In genomic region chr17:74452841-74453661, GRCh38 we compare ENCODE assay signal across 9 cellular contexts. TPM values are rescaled to one million over a fixed set of nuclear protein-coding genes. Genes with fewer than 3 reads are reported as not detected.
DNase-seq lines count a peak whose midpoint lies in the region; ATAC-seq, FAIRE-seq and TF ChIP-seq lines count a peak whose summit lies in the region.
"Had no signal": no experiment of that assay in that cellular context is flagged by ENCODE, and none has a peak within 500 bp of the region (broad histone marks: within the 10 kb centered on the region; RNA-seq: fewer than 3 reads in every experiment).

No MANE protein-coding gene starts in this region.

- intact Hi-C loops in testis (cut with DNase I; ENCODE audit: low total_unique reads): no loop called here

- TF ChIP-seq RAD21 in liver (IDR thresholded peaks at IDR 0.05): peak in 1 of 2 donors; percentile 30

- peak overlapping the region; percentile 12 for H3K27ac Mint-ChIP-seq in astrocyte (ENCODE audit: unreplicated experiment)
- no peak overlapping the region for H3K27ac Mint-ChIP-seq in stimulated activated memory B cell treated with anti-CD40 and anti-IgM and Interleukin-4, amounts not matched to agents 10 μg/mL and 1 μg/mL and 100 μg/mL, for 72 hours

- FAIRE-seq in astrocyte (lab: Jason Lieb, UNC): no peak

- H3K4me1 Mint-ChIP-seq in astrocyte (ENCODE audit: low read depth, unreplicated experiment): peaks cover 4% of the 10 kb centered on the region
- peaks cover 31% of the 10 kb centered on the region for H3K4me1 Mint-ChIP-seq in stimulated activated memory B cell treated with anti-CD40 and anti-IgM and Interleukin-4, amounts not matched to agents 10 μg/mL and 1 μg/mL and 100 μg/mL, for 72 hours

- H3K27ac ChIP-seq in astrocyte (ENCODE audit: low read depth, low read length) (no peak overlapping the region), liver (ENCODE audit: low read depth in 1 of 2, low read length in 2 of 2) (peak overlapping the region; percentile 90 to 92), testis (peak overlapping the region; percentile 84 to 89)

- H3K27me3 ChIP-seq in astrocyte (ENCODE audit: insufficient read depth, low read length): peaks cover 9% of the 10 kb centered on the region
- H3K27me3 ChIP-seq in liver (ENCODE audit: control insufficient read depth in 4 of 4, insufficient read depth in 4 of 4, low read length in 3 of 4): no peaks in the 10 kb centered on the region
- H3K27me3 ChIP-seq in testis: no peaks in the 10 kb centered on the region

- no peaks in the 10 kb centered on the region for H3K79me2 ChIP-seq in astrocyte (ENCODE audit: insufficient read depth, low read length)

- TF ChIP-seq CTCF in astrocyte (IDR thresholded peaks at IDR 0.05; ENCODE audit: insufficient read depth, low read depth, low read length) (no peak), liver (IDR thresholded peaks at IDR 0.05; ENCODE audit: low read depth, low read length, missing input control) (no peak), testis (IDR thresholded peaks at IDR 0.05) (no peak)

- no peak overlapping the region for H3K9ac ChIP-seq in astrocyte (ENCODE audit: low read length)
- peak overlapping the region in 1 of 2 donors; percentile 85 for H3K9ac ChIP-seq in liver (ENCODE audit: low read depth in 1 of 2, low read length in 2 of 2)

- H3K4me1 ChIP-seq in astrocyte (ENCODE audit: insufficient read depth, low read length) (peaks cover 4% of the 10 kb centered on the region), liver (ENCODE audit: control insufficient read depth in 4 of 4, insufficient read depth in 4 of 4, low read length in 3 of 4) (peaks cover 14 to 72% (median 65%) of the 10 kb centered on the region in 4 donors), testis (peaks cover 38% of the 10 kb centered on the region)

- DNase-seq in NCI-H2196 treated with DMSO at 0.1 percent for 48 hours (lab: John Stamatoyannopoulos, UW; ENCODE audit: unreplicated experiment): peak; percentile 24
- no peak for DNase-seq in NCI-H2196 (lab: John Stamatoyannopoulos, UW; ENCODE audit: unreplicated experiment)
- DNase-seq in astrocyte (ENCODE audit: low read depth): no peak
- no peak for DNase-seq in testis
- DNase-seq in stimulated activated CD8-positive, alpha-beta memory T cell treated with anti-CD3 and anti-CD28 coated beads, Interleukin-4, amount 100 ng/mL, for 48 hours: no peak
- DNase-seq in EL: no peak

- no peaks in the 10 kb centered on the region for H4K20me1 ChIP-seq in astrocyte (ENCODE audit: insufficient read depth, low read length)

- H3K9me3 ChIP-seq in astrocyte (ENCODE audit: insufficient read depth, low read depth, low read length) (no peaks in the 10 kb centered on the region), liver (ENCODE audit: control insufficient read depth in 4 of 4, low read length in 3 of 4) (no peaks in the 10 kb centered on the region), testis (no peaks in the 10 kb centered on the region)

- ATAC-seq in stimulated activated memory B cell treated with anti-CD40 and anti-IgM and Interleukin-4, amounts not matched to agents 10 μg/mL and 1 μg/mL and 100 μg/mL, for 72 hours: no peak

- peak overlapping the region; percentile 70 for H3K4me3 Mint-ChIP-seq in astrocyte (ENCODE audit: unreplicated experiment)
- H3K4me3 Mint-ChIP-seq in stimulated activated memory B cell treated with anti-CD40 and anti-IgM and Interleukin-4, amounts not matched to agents 10 μg/mL and 1 μg/mL and 100 μg/mL, for 72 hours: no peak overlapping the region

- peaks cover 8% of the 10 kb centered on the region for H3K36me3 Mint-ChIP-seq in astrocyte (ENCODE audit: low read depth, unreplicated experiment)
- no peaks in the 10 kb centered on the region for H3K36me3 Mint-ChIP-seq in stimulated activated memory B cell treated with anti-CD40 and anti-IgM and Interleukin-4, amounts not matched to agents 10 μg/mL and 1 μg/mL and 100 μg/mL, for 72 hours

- H2AFZ ChIP-seq in astrocyte (ENCODE audit: low read depth, low read length): no peak overlapping the region

- peaks cover 21% of the 10 kb centered on the region for H3K27me3 Mint-ChIP-seq in astrocyte (ENCODE audit: low read depth, unreplicated experiment)
- H3K27me3 Mint-ChIP-seq in stimulated activated memory B cell treated with anti-CD40 and anti-IgM and Interleukin-4, amounts not matched to agents 10 μg/mL and 1 μg/mL and 100 μg/mL, for 72 hours: peaks cover 24% of the 10 kb centered on the region

- TF ChIP-seq POLR2A in testis (IDR thresholded peaks at IDR 0.05): no peak

- H3K4me3 ChIP-seq in astrocyte (ENCODE audit: insufficient read depth, low read depth, low read length): no peak overlapping the region
- peak overlapping the region in 2 of 3 donors; percentile 6 to 50 for H3K4me3 ChIP-seq in liver (ENCODE audit: low read depth in 1 of 3, low read length in 3 of 3)
- peak overlapping the region; percentile 13 to 50 for H3K4me3 ChIP-seq in testis

- 30% methylated on average over 22 of the region's 22 CpGs for WGBS in liver
- WGBS in testis, 2 donors: 34 to 57% methylated on average over 10 to 22 of the region's 22 CpGs

- H3K9me3 Mint-ChIP-seq in astrocyte (ENCODE audit: unreplicated experiment): no peaks in the 10 kb centered on the region
- no peaks in the 10 kb centered on the region for H3K9me3 Mint-ChIP-seq in stimulated activated memory B cell treated with anti-CD40 and anti-IgM and Interleukin-4, amounts not matched to agents 10 μg/mL and 1 μg/mL and 100 μg/mL, for 72 hours

- H3K36me3 ChIP-seq in astrocyte (ENCODE audit: insufficient read depth, low read length): no peaks in the 10 kb centered on the region
- no peaks in the 10 kb centered on the region for H3K36me3 ChIP-seq in liver (ENCODE audit: control insufficient read depth in 4 of 4, insufficient read depth in 3 of 4, low read depth in 1 of 4, low read length in 3 of 4)
- no peaks in the 10 kb centered on the region for H3K36me3 ChIP-seq in testis (ENCODE audit: low read depth, missing control alignments)

- H3K4me2 ChIP-seq in astrocyte (ENCODE audit: low read length): peak overlapping the region; percentile 67

TF ChIP-seq in liver, 16 proteins besides CTCF, POLR2A, EP300 and RAD21 (continues in another document):
- no peak for TF ChIP-seq FOXA1 (IDR thresholded peaks at IDR 0.05)
- peak; percentile 53 to 60 for TF ChIP-seq RXRA (IDR thresholded peaks at IDR 0.05)
- TF ChIP-seq, protein P1, sequence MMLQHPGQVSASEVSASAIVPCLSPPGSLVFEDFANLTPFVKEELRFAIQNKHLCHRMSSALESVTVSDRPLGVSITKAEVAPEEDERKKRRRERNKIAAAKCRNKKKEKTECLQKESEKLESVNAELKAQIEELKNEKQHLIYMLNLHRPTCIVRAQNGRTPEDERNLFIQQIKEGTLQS (IDR thresholded peaks at IDR 0.05): no peak
- no peak for TF ChIP-seq JUND (IDR thresholded peaks at IDR 0.05)
- TF ChIP-seq YY1 (IDR thresholded peaks at IDR 0.05): peak; percentile 51
- TF ChIP-seq HNF4G (IDR thresholded peaks at IDR 0.05): no peak
- TF ChIP-seq, protein P2, sequence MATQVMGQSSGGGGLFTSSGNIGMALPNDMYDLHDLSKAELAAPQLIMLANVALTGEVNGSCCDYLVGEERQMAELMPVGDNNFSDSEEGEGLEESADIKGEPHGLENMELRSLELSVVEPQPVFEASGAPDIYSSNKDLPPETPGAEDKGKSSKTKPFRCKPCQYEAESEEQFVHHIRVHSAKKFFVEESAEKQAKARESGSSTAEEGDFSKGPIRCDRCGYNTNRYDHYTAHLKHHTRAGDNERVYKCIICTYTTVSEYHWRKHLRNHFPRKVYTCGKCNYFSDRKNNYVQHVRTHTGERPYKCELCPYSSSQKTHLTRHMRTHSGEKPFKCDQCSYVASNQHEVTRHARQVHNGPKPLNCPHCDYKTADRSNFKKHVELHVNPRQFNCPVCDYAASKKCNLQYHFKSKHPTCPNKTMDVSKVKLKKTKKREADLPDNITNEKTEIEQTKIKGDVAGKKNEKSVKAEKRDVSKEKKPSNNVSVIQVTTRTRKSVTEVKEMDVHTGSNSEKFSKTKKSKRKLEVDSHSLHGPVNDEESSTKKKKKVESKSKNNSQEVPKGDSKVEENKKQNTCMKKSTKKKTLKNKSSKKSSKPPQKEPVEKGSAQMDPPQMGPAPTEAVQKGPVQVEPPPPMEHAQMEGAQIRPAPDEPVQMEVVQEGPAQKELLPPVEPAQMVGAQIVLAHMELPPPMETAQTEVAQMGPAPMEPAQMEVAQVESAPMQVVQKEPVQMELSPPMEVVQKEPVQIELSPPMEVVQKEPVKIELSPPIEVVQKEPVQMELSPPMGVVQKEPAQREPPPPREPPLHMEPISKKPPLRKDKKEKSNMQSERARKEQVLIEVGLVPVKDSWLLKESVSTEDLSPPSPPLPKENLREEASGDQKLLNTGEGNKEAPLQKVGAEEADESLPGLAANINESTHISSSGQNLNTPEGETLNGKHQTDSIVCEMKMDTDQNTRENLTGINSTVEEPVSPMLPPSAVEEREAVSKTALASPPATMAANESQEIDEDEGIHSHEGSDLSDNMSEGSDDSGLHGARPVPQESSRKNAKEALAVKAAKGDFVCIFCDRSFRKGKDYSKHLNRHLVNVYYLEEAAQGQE (IDR thresholded peaks at IDR 0.05): peak; percentile 60
- no peak for TF ChIP-seq NR2F2 (IDR thresholded peaks at IDR 0.05)
- no peak for TF ChIP-seq TAF1 (conservative IDR thresholded peaks at IDR 0.05)
- peak; percentile 58 for TF ChIP-seq SP1 (IDR thresholded peaks at IDR 0.05)
- no peak for TF ChIP-seq GABPA (IDR thresholded peaks at IDR 0.05 in 1 of 2, conservative IDR thresholded peaks at IDR 0.05 in 1 of 2)
- TF ChIP-seq FOXA2 (IDR thresholded peaks at IDR 0.05): no peak
- peak; percentile 47 to 53 for TF ChIP-seq HNF4A (conservative IDR thresholded peaks at IDR 0.05)
- TF ChIP-seq, protein P3, sequence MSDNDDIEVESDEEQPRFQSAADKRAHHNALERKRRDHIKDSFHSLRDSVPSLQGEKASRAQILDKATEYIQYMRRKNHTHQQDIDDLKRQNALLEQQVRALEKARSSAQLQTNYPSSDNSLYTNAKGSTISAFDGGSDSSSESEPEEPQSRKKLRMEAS (IDR thresholded peaks at IDR 0.05): peak; percentile 34
- TF ChIP-seq EGR1 (IDR thresholded peaks at IDR 0.05; ENCODE audit: low read depth in 2 of 2): peak; percentile 70 to 74

RNA-seq across cellular contexts. Expression of gene CD300A, which starts 13.4 kb away (rescaled TPM):
- not detected in 2 replicates for total RNA-seq in astrocyte
- 10 to 100 TPM in 1 of 2 donors, 1 to 10 TPM in 1; 9.0 to 11.5 TPM for total RNA-seq in liver
- 1 to 10 TPM; 2.2 to 7.0 TPM for polyA plus RNA-seq in liver
- total RNA-seq in testis: 1 to 10 TPM; 2.0 to 2.4 TPM
- polyA plus RNA-seq in testis (ENCODE audit: insufficient read depth, low read depth, low replicate concordance): 3.7 TPM
- total RNA-seq: NCI-H460 had no signal

RNA-seq across cellular contexts. Expression of gene GPRC5C, which starts 21.2 kb away (rescaled TPM):
- total RNA-seq in astrocyte (65.3 and 70.4 TPM in 2 replicates), liver (10 to 100 TPM; 34.2 to 86.3 TPM), testis (10 to 100 TPM in 1 of 2 donors, 1 to 10 TPM in 1; 6.8 to 19.0 TPM)
- polyA plus RNA-seq in liver (100 to 1,000 TPM; 153 to 195 TPM), testis (ENCODE audit: insufficient read depth, low read depth, low replicate concordance) (14.1 TPM)
